In the genomic region with DNA sequence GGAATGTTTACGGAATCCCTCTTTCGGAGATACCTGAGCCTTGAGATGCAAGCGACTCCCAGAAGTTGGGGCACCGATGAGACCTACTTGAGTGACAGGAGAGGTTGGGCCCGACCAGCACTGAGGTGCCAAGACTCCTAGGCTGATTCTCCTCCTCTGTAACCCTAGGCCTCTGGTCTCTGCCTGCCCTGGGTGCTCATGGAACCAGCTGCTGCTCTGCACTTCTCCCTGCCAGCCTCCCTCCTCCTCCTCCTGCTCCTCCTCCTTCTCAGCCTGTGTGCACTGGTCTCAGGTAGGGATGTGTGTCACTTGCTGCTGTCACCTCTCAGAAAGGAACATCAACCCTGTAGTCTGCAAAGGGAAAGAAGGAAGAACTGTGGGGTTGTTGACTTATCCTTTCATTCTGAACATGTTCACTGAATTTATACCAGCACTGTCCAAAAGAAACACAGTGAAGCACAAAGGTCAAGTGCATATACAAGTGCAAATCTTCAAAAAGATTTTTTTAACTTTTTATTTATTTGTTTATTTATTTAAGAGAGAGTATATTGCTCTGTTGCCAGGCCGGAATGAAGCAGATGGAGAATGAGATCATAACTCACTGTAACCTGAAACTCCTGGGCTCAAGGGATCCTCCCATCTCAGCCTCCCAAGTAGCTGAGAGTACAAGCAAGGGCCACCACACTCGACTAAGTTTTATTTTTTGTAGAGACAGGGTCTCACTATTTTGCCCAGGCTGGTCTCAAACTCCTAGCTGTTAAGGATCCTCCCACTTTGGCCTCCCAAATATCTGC, we compare ENCODE assay signal across 8 cellular contexts. TPM values are rescaled to one million over a fixed set of nuclear protein-coding genes. Genes with fewer than 3 reads are reported as not detected.
DNase-seq lines count a peak whose midpoint lies in the region; ATAC-seq and TF ChIP-seq lines count a peak whose summit lies in the region.

No MANE protein-coding gene starts in this region.

- H2AFZ ChIP-seq in PC-3 (ENCODE audit: low read length), result peak overlapping the region; percentile 75

- peak overlapping the region; percentile 98 for H3K27ac Mint-ChIP-seq in central memory CD8-positive, alpha-beta T cell (ENCODE audit: low read depth)

- no peaks in the 10 kb centered on the region for H3F3A ChIP-seq in PC-3 (ENCODE audit: low read length, unreplicated experiment)

- TF ChIP-seq CTCF in PC-3 (conservative IDR thresholded peaks at IDR 0.05; ENCODE audit: low read depth, low read length) (no peak), liver (IDR thresholded peaks at IDR 0.05; ENCODE audit: low read depth, low read length, missing input control) (no peak)

- TF ChIP-seq RAD21 in liver (IDR thresholded peaks at IDR 0.05), result no peak

- peak overlapping the region; percentile 85 for H3K27ac ChIP-seq in BLaER1
- peak overlapping the region; percentile 37 for H3K27ac ChIP-seq in PC-3 (ENCODE audit: low read length)
- no peak overlapping the region for H3K27ac ChIP-seq in liver (ENCODE audit: low read depth in 1 of 2, low read length in 2 of 2)

- CTCF ChIA-PET in PC-3 (lab: Charles Lee), result interaction anchor here (0.5 kb wide), 1 partner anchor 171 kb away, joined by 3 read pairs; no protein-coding TSS in a partner anchor

- no peaks in the 10 kb centered on the region for H3K79me2 ChIP-seq in PC-3 (ENCODE audit: low read length)

- H3K9ac ChIP-seq in BLaER1, result peak overlapping the region; percentile 87
- peak overlapping the region; percentile 56 for H3K9ac ChIP-seq in PC-3 (ENCODE audit: low read length)
- H3K9ac ChIP-seq in liver (ENCODE audit: low read depth in 1 of 2, low read length in 2 of 2), result peak overlapping the region; percentile 83 to 92

- intact Hi-C loops in PC-3 (cut with micrococcal nuclease), result no loop called here

- H3K27me3 ChIP-seq in BLaER1 (no peaks in the 10 kb centered on the region), H7 (ENCODE audit: control insufficient read depth, insufficient read depth, low read length) (no peaks in the 10 kb centered on the region), PC-3 (ENCODE audit: low read length) (no peaks in the 10 kb centered on the region), liver (ENCODE audit: control insufficient read depth in 4 of 4, insufficient read depth in 4 of 4, low read length in 3 of 4) (no peaks in the 10 kb centered on the region)

- H3K4me3 ChIP-seq in BLaER1, result peak overlapping the region; percentile 78
- peak overlapping the region; percentile 60 for H3K4me3 ChIP-seq in H7 (ENCODE audit: insufficient read depth, low read depth, low read length)
- H3K4me3 ChIP-seq in PC-3 (ENCODE audit: low read length), result peak overlapping the region; percentile 70
- peak overlapping the region; percentile 66 to 76 (median 66) for H3K4me3 ChIP-seq in liver (ENCODE audit: low read depth in 1 of 3, low read length in 3 of 3)

- no TSS peak for BruUV-seq in PC-3 (replicated peaks; lab: Mats Ljungman, UMichigan)

- POLR2A ChIA-PET in PC-3 (lab: Charles Lee; ENCODE audit: unreplicated experiment), result no interaction called here

- peak overlapping the region; percentile 99 for H3K4me3 Mint-ChIP-seq in central memory CD8-positive, alpha-beta T cell

- DNase-seq in H7 (no peak), PC-3 (peak; percentile 59), stromal cell of bone marrow (ENCODE audit: low read depth) (peak; percentile 48), middle frontal gyrus (ENCODE audit: extremely low spot score, low spot score) (no peak), ureter (ENCODE audit: low spot score) (no peak)
- DNase-seq in central memory CD8-positive, alpha-beta T cell (ENCODE audit: low spot score in 2 of 2), result no peak

- WGBS in liver, result 20% methylated on average over 7 of the region's 7 CpGs

- H3K4me1 ChIP-seq in BLaER1 (peaks cover 36% of the 10 kb centered on the region), PC-3 (ENCODE audit: insufficient read depth, low read length) (peaks cover 15% of the 10 kb centered on the region), liver (ENCODE audit: control insufficient read depth in 4 of 4, insufficient read depth in 4 of 4, low read length in 3 of 4) (peaks cover 0 to 9% (median 5%) of the 10 kb centered on the region in 4 donors)

- H3K4me1 Mint-ChIP-seq in central memory CD8-positive, alpha-beta T cell, result peaks cover 35% of the 10 kb centered on the region

- no peaks in the 10 kb centered on the region for H3K27me3 Mint-ChIP-seq in central memory CD8-positive, alpha-beta T cell

- H3K9me3 ChIP-seq in BLaER1 (no peaks in the 10 kb centered on the region), PC-3 (ENCODE audit: low read length) (no peaks in the 10 kb centered on the region), liver (ENCODE audit: control insufficient read depth in 4 of 4, low read length in 3 of 4) (no peaks in the 10 kb centered on the region)

- H3K9me2 ChIP-seq in PC-3 (replicated peaks; ENCODE audit: low read length), result no peaks in the 10 kb centered on the region

- peak overlapping the region; percentile 91 for H3K4me2 ChIP-seq in BLaER1
- H3K4me2 ChIP-seq in PC-3 (ENCODE audit: low read length), result peak overlapping the region; percentile 86

- peak; percentile 51 for ATAC-seq in PC-3
- ATAC-seq in central memory CD8-positive, alpha-beta T cell (replicated peaks; ENCODE audit: extremely low read depth, poor library complexity, severe bottlenecking), result peak; percentile 45

- H3K36me3 ChIP-seq in BLaER1 (peaks cover 34% of the 10 kb centered on the region), H7 (replicated peaks; ENCODE audit: control insufficient read depth, insufficient read depth, low read length) (peaks cover 2% of the 10 kb centered on the region), PC-3 (ENCODE audit: low read depth, low read length) (no peaks in the 10 kb centered on the region), liver (ENCODE audit: control insufficient read depth in 4 of 4, insufficient read depth in 3 of 4, low read depth in 1 of 4, low read length in 3 of 4) (no peaks in the 10 kb centered on the region)

- H4K20me1 ChIP-seq in BLaER1 (no peaks in the 10 kb centered on the region), PC-3 (ENCODE audit: low read length) (no peaks in the 10 kb centered on the region)

- peaks cover 7% of the 10 kb centered on the region for H3K36me3 Mint-ChIP-seq in central memory CD8-positive, alpha-beta T cell (ENCODE audit: insufficient read depth)

- H3K9me3 Mint-ChIP-seq in central memory CD8-positive, alpha-beta T cell, result no peaks in the 10 kb centered on the region

TF ChIP-seq in liver, 16 proteins besides CTCF, POLR2A, EP300 and RAD21 (continues in another document):
- no peak for TF ChIP-seq TAF1 (conservative IDR thresholded peaks at IDR 0.05)
- TF ChIP-seq NR2F2 (IDR thresholded peaks at IDR 0.05), result no peak
- no peak for TF ChIP-seq SP1 (IDR thresholded peaks at IDR 0.05)
- TF ChIP-seq, protein P1, sequence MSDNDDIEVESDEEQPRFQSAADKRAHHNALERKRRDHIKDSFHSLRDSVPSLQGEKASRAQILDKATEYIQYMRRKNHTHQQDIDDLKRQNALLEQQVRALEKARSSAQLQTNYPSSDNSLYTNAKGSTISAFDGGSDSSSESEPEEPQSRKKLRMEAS (IDR thresholded peaks at IDR 0.05), result no peak
- TF ChIP-seq FOXA1 (IDR thresholded peaks at IDR 0.05), result no peak
- TF ChIP-seq JUND (IDR thresholded peaks at IDR 0.05), result no peak
- TF ChIP-seq, protein P2, sequence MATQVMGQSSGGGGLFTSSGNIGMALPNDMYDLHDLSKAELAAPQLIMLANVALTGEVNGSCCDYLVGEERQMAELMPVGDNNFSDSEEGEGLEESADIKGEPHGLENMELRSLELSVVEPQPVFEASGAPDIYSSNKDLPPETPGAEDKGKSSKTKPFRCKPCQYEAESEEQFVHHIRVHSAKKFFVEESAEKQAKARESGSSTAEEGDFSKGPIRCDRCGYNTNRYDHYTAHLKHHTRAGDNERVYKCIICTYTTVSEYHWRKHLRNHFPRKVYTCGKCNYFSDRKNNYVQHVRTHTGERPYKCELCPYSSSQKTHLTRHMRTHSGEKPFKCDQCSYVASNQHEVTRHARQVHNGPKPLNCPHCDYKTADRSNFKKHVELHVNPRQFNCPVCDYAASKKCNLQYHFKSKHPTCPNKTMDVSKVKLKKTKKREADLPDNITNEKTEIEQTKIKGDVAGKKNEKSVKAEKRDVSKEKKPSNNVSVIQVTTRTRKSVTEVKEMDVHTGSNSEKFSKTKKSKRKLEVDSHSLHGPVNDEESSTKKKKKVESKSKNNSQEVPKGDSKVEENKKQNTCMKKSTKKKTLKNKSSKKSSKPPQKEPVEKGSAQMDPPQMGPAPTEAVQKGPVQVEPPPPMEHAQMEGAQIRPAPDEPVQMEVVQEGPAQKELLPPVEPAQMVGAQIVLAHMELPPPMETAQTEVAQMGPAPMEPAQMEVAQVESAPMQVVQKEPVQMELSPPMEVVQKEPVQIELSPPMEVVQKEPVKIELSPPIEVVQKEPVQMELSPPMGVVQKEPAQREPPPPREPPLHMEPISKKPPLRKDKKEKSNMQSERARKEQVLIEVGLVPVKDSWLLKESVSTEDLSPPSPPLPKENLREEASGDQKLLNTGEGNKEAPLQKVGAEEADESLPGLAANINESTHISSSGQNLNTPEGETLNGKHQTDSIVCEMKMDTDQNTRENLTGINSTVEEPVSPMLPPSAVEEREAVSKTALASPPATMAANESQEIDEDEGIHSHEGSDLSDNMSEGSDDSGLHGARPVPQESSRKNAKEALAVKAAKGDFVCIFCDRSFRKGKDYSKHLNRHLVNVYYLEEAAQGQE (IDR thresholded peaks at IDR 0.05), result no peak
- no peak for TF ChIP-seq HNF4G (IDR thresholded peaks at IDR 0.05)
- TF ChIP-seq YY1 (IDR thresholded peaks at IDR 0.05), result no peak

RNA-seq across cellular contexts. Expression of a gene that starts 0.9 kb away (rescaled TPM):
- total RNA-seq in H7 (2014; rRNA removed; shearing (Covaris generic)), result 9.5 and 10.6 TPM in 2 replicates
- 9.1 and 11.4 TPM in 2 replicates for total RNA-seq in PC-3 (2014; rRNA removed)
- 1 to 10 TPM; 1.2 to 3.2 TPM for total RNA-seq in liver
- polyA plus RNA-seq in liver, result 1 to 10 TPM; 1.7 to 2.4 TPM
- 15.0 TPM for total RNA-seq in ureter

RNA-seq across cellular contexts. Expression of a gene that starts 18.3 kb away (rescaled TPM):
- 1.2 and 2.9 TPM in 2 replicates for total RNA-seq in H7 (2014; rRNA removed; shearing (Covaris generic))
- total RNA-seq in PC-3 (2014; rRNA removed) (4.5 and 5.4 TPM in 2 replicates), liver (10 to 100 TPM in 1 of 2 donors, 1 to 10 TPM in 1; 6.1 to 17.1 TPM), ureter (26.2 TPM)
- polyA plus RNA-seq in liver, result 1 to 10 TPM; 2.3 to 6.4 TPM

RNA-seq across cellular contexts. Expression of a gene that starts 18.8 kb away (rescaled TPM):
- 1.4 and 1.6 TPM in 2 replicates for total RNA-seq in H7 (2014; rRNA removed; shearing (Covaris generic))
- 2.4 and 5.4 TPM in 2 replicates for total RNA-seq in PC-3 (2014; rRNA removed)
- 10 to 100 TPM in 1 of 2 donors, 1 to 10 TPM in 1; 7.4 to 13.7 TPM for total RNA-seq in liver
- 1 to 10 TPM; 6.2 to 8.5 TPM for polyA plus RNA-seq in liver
- 15.8 TPM for total RNA-seq in ureter

RNA-seq across cellular contexts. Expression of a gene that starts 56.5 kb away (rescaled TPM):
- 1.1 and 3.4 TPM in 2 replicates for total RNA-seq in H7 (2014; rRNA removed; shearing (Covaris generic))
- total RNA-seq in PC-3 (2014; rRNA removed), result 5.0 and 10.1 TPM in 2 replicates
- total RNA-seq in liver, result 10 to 100 TPM in 1 of 2 donors, 1 to 10 TPM in 1; 3.2 to 11.6 TPM
- 1 to 10 TPM; 2.2 to 5.9 TPM for polyA plus RNA-seq in liver
- 13.9 TPM for total RNA-seq in ureter

Comparison
In these comparisons a context has a peak if more than half of its experiments do, and no peak if none do; other contexts are left out.
1. H3K27ac ChIP-seq: peak in BLaER1 (single experiment) and PC-3 (single experiment); none in liver (0 of 2).
2. DNase-seq: peak in PC-3 (single experiment) and stromal cell of bone marrow (single experiment); none in H7 (single experiment), central memory CD8-positive, alpha-beta T cell (0 of 2), middle frontal gyrus (single experiment) and ureter (single experiment).
3. Peak in every context shown above with its lines, with median percentiles within 50 percentile points of each other: H3K4me3 ChIP-seq and H3K9ac ChIP-seq.